Comparison of ENCODE assay signal across 30 cellular contexts in genomic region chr6:12173670-12174069, GRCh38.
"Had no signal": no experiment of that assay in that cellular context is flagged by ENCODE, and none has a peak within 500 bp of the region (broad histone marks: within the 10 kb centered on the region; RNA-seq: fewer than 3 reads in every experiment).

No MANE protein-coding gene starts in this region.

- H3K4me1 ChIP-seq: adrenal gland, colonic mucosa, gastroesophageal sphincter, left lung, lower lobe of right lung, pancreas, prostate gland, sigmoid colon, suprapubic skin, tibial nerve had no signal

- H3K4me3 ChIP-seq: adrenal gland, cardiac muscle cell, colonic mucosa, gastroesophageal sphincter, left lung, lower lobe of right lung, pancreas, prostate gland, sigmoid colon, suprapubic skin, tibial nerve had no signal

- H3K9me3 ChIP-seq: adrenal gland, colonic mucosa, gastroesophageal sphincter, left lung, lower lobe of right lung, pancreas, prostate gland, sigmoid colon, suprapubic skin, tibial nerve had no signal

- H3K27ac ChIP-seq: adrenal gland, cardiac muscle cell, colonic mucosa, gastroesophageal sphincter, left lung, lower lobe of right lung, pancreas, prostate gland, sigmoid colon, suprapubic skin, tibial nerve had no signal

- H3K36me3 ChIP-seq: adrenal gland, cardiac muscle cell, colonic mucosa, gastroesophageal sphincter, left lung, lower lobe of right lung, pancreas, prostate gland, sigmoid colon, suprapubic skin, tibial nerve had no signal

- FAIRE-seq: keratinocyte, pancreas, small intestine had no signal

- DNase-seq: activated B cell treated with CpG ODN at 0.5 μM for 24 hours; activated CD4-positive, alpha-beta T cell treated with anti-CD3 and anti-CD28 coated beads, Interleukin-2, amount 50 U/mL, for 1 hour; activated CD8-positive, alpha-beta T cell treated with anti-CD3 and anti-CD28 coated beads, Interleukin-2, amount 10 ng/mL, durations not matched to agents 7 days and 5 days; activated effector memory CD4-positive, alpha-beta T cell treated with Interleukin-2 at 50 U/mL for 16 hours; activated naive CD4-positive, alpha-beta T cell treated with anti-CD3 and anti-CD28 coated beads for 36 hours; activated naive CD8-positive, alpha-beta T cell treated with anti-CD3 and anti-CD28 coated beads for 36 hours; activated T-cell treated with anti-CD3 and anti-CD28 coated beads for 4 hours; activated T-cell treated with anti-CD3 and anti-CD28 coated beads, Interleukin-2, amount 50 U/mL, for 72 hours; adrenal gland; aorta; cerebellar nuclear complex; colonic mucosa; effector memory CD4-positive, alpha-beta T cell; head of caudate nucleus; hippocampal formation; left lung; lower lobe of right lung; mesenchymal stem cell; pancreas; sigmoid colon; small intestine; stimulated activated CD4-positive, alpha-beta T cell treated with anti-CD3 and anti-CD28 coated beads, Interleukin-1b, Interleukin-23, amount 100 ng/mL, for 48 hours; stimulated activated naive CD4-positive, alpha-beta T cell; T-cell had no signal

- H3K27me3 ChIP-seq: adrenal gland, cardiac muscle cell, colonic mucosa, gastroesophageal sphincter, left lung, pancreas, sigmoid colon, suprapubic skin, tibial nerve had no signal
